In the genomic region with DNA sequence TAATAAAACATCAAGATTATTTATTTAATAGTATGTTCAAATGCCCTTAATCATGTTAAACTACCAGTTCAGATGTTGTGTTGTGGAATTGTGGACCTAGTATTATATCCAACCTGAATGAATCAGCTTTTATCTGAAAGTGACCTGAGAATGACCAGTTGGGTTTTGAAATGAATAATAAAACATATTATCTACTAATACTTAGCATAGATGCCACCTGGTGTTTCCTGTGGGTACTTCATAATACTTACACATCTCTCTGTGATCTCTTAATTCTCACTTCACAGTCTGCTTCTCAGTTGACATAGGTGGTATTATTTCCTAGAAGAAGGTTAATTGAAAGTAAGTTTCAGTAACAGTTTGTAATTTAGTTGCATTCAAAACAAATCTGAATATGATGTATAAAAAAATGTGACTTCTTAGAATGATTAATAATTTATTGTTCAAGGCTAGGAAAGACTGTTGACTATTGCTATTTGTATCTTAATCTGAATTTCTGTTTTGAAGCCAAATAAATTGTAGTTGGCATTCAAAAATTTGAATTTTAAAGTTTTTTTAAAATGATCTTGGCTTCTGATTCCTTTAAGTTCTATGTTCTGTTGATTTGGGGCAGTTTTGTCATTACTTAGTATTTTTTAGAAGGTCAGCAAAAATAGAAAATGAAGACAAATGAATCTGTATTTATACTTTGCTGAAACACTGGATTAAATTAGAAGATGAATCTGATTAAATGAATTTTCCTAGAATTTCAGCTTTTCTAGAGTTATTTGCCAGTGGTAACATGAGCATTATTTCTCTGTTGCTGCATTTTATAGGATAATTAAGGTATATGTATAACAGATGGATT, we compare ENCODE assay signal across 1 cellular context.
TF ChIP-seq lines count a peak whose summit lies in the region.

No MANE protein-coding gene starts in this region.

TF ChIP-seq in HCT116, 20 proteins besides CTCF, POLR2A, EP300 and RAD21 (continued from another document):
- TF ChIP-seq, protein P1, sequence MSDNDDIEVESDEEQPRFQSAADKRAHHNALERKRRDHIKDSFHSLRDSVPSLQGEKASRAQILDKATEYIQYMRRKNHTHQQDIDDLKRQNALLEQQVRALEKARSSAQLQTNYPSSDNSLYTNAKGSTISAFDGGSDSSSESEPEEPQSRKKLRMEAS (IDR thresholded peaks at IDR 0.05): no peak
- TF ChIP-seq, protein P2, sequence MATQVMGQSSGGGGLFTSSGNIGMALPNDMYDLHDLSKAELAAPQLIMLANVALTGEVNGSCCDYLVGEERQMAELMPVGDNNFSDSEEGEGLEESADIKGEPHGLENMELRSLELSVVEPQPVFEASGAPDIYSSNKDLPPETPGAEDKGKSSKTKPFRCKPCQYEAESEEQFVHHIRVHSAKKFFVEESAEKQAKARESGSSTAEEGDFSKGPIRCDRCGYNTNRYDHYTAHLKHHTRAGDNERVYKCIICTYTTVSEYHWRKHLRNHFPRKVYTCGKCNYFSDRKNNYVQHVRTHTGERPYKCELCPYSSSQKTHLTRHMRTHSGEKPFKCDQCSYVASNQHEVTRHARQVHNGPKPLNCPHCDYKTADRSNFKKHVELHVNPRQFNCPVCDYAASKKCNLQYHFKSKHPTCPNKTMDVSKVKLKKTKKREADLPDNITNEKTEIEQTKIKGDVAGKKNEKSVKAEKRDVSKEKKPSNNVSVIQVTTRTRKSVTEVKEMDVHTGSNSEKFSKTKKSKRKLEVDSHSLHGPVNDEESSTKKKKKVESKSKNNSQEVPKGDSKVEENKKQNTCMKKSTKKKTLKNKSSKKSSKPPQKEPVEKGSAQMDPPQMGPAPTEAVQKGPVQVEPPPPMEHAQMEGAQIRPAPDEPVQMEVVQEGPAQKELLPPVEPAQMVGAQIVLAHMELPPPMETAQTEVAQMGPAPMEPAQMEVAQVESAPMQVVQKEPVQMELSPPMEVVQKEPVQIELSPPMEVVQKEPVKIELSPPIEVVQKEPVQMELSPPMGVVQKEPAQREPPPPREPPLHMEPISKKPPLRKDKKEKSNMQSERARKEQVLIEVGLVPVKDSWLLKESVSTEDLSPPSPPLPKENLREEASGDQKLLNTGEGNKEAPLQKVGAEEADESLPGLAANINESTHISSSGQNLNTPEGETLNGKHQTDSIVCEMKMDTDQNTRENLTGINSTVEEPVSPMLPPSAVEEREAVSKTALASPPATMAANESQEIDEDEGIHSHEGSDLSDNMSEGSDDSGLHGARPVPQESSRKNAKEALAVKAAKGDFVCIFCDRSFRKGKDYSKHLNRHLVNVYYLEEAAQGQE (IDR thresholded peaks at IDR 0.05; ENCODE audit: low read depth): no peak
